21 cellular contexts compared by ENCODE assay signal in genomic region chr10:12020574-12020973, GRCh38.
"Had no signal": no experiment of that assay in that cellular context is flagged by ENCODE, and none has a peak within 500 bp of the region (broad histone marks: within the 10 kb centered on the region; RNA-seq: fewer than 3 reads in every experiment).

No MANE protein-coding gene starts in this region.

- H3K4me1 Mint-ChIP-seq: mesothelial cell of epicardium, nephron progenitor cell had no signal

- H3K27ac ChIP-seq: colonic mucosa, esophagus muscularis mucosa, gastrocnemius medialis, left ventricle myocardium inferior, upper lobe of left lung had no signal

- FAIRE-seq: bronchial epithelial cell, small intestine had no signal

- H3K27me3 ChIP-seq: colonic mucosa, esophagus muscularis mucosa, gastrocnemius medialis, upper lobe of left lung had no signal

- DNase-seq: activated CD4-positive, alpha-beta memory T cell treated with anti-CD3 and anti-CD28 coated beads, Interleukin-2, amount 10 ng/mL, durations not matched to agents 7 days and 5 days; activated CD4-positive, alpha-beta T cell treated with anti-CD3 and anti-CD28 coated beads, Interleukin-2, amount 10 ng/mL, durations not matched to agents 24 days and 14 days; activated effector memory CD4-positive, alpha-beta T cell treated with Interleukin-2 at 50 U/mL for 16 hours; activated naive CD4-positive, alpha-beta T cell treated with anti-CD3 and anti-CD28 coated beads, Interleukin-2, amount 10 ng/mL, durations not matched to agents 7 days and 5 days; activated T-cell treated with anti-CD3 and anti-CD28 coated beads, Interleukin-2, amount 50 U/mL, for 72 hours; amygdala; colonic mucosa; gastrocnemius medialis; hypothalamus; left ventricle myocardium inferior; nephron progenitor cell; occipital lobe; small intestine; stimulated activated CD4-positive, alpha-beta T cell treated with anti-CD3 and anti-CD28 coated beads, Interleukin-2, amount 100 ng/mL, for 24 hours; stimulated activated naive B cell treated with anti-CD40 and anti-IgM and Interleukin-4, amounts not matched to agents 10 μg/mL and 1 μg/mL and 100 μg/mL, for 72 hours; upper lobe of left lung had no signal

- H3K4me3 Mint-ChIP-seq: activated CD4-positive, alpha-beta memory T cell treated with anti-CD3 and anti-CD28 coated beads, Interleukin-2, amount 10 ng/mL, durations not matched to agents 7 days and 5 days; activated CD4-positive, alpha-beta T cell treated with anti-CD3 and anti-CD28 coated beads, Interleukin-2, amount 10 ng/mL, durations not matched to agents 24 days and 14 days; activated naive CD4-positive, alpha-beta T cell treated with anti-CD3 and anti-CD28 coated beads, Interleukin-2, amount 10 ng/mL, durations not matched to agents 7 days and 5 days; activated T-cell treated with anti-CD3 and anti-CD28 coated beads, Interleukin-2, amount 50 U/mL, for 72 hours; mesothelial cell of epicardium; nephron progenitor cell; stimulated activated naive B cell treated with anti-CD40 and anti-IgM and Interleukin-4, amounts not matched to agents 10 μg/mL and 1 μg/mL and 100 μg/mL, for 72 hours; T-helper 1 cell treated with Interleukin-12 subunit alpha and Interleukin-12 subunit beta and Interleukin-4 antibody, amounts not matched to agents 30 μg/mL and 1 μg/mL, for 36 hours had no signal

- H3K9me3 ChIP-seq: colonic mucosa, esophagus muscularis mucosa, gastrocnemius medialis, left ventricle myocardium inferior, upper lobe of left lung had no signal

- H3K27me3 Mint-ChIP-seq: activated CD4-positive, alpha-beta memory T cell treated with anti-CD3 and anti-CD28 coated beads, Interleukin-2, amount 10 ng/mL, durations not matched to agents 7 days and 5 days; activated CD4-positive, alpha-beta T cell treated with anti-CD3 and anti-CD28 coated beads, Interleukin-2, amount 10 ng/mL, durations not matched to agents 24 days and 14 days; activated naive CD4-positive, alpha-beta T cell treated with anti-CD3 and anti-CD28 coated beads, Interleukin-2, amount 10 ng/mL, durations not matched to agents 7 days and 5 days; stimulated activated naive B cell treated with anti-CD40 and anti-IgM and Interleukin-4, amounts not matched to agents 10 μg/mL and 1 μg/mL and 100 μg/mL, for 72 hours had no signal

- ATAC-seq: activated T-cell treated with anti-CD3 and anti-CD28 coated beads, Interleukin-2, amount 50 U/mL, for 72 hours; gastrocnemius medialis; sciatic nerve; stimulated activated naive B cell treated with anti-CD40 and anti-IgM and Interleukin-4, amounts not matched to agents 10 μg/mL and 1 μg/mL and 100 μg/mL, for 72 hours had no signal

- H3K4me3 ChIP-seq: colonic mucosa, esophagus muscularis mucosa, gastrocnemius medialis, left ventricle myocardium inferior, upper lobe of left lung had no signal

- H3K36me3 ChIP-seq: colonic mucosa, gastrocnemius medialis had no signal

- H3K4me1 ChIP-seq: colonic mucosa had no signal

- H3K27ac Mint-ChIP-seq: activated CD4-positive, alpha-beta memory T cell treated with anti-CD3 and anti-CD28 coated beads, Interleukin-2, amount 10 ng/mL, durations not matched to agents 7 days and 5 days; activated naive CD4-positive, alpha-beta T cell treated with anti-CD3 and anti-CD28 coated beads, Interleukin-2, amount 10 ng/mL, durations not matched to agents 7 days and 5 days; activated T-cell treated with anti-CD3 and anti-CD28 coated beads, Interleukin-2, amount 50 U/mL, for 72 hours; mesothelial cell of epicardium; nephron progenitor cell; stimulated activated naive B cell treated with anti-CD40 and anti-IgM and Interleukin-4, amounts not matched to agents 10 μg/mL and 1 μg/mL and 100 μg/mL, for 72 hours; T-helper 1 cell treated with Interleukin-12 subunit alpha and Interleukin-12 subunit beta and Interleukin-4 antibody, amounts not matched to agents 30 μg/mL and 1 μg/mL, for 36 hours had no signal

- H3K9me3 Mint-ChIP-seq: activated CD4-positive, alpha-beta memory T cell treated with anti-CD3 and anti-CD28 coated beads, Interleukin-2, amount 10 ng/mL, durations not matched to agents 7 days and 5 days; activated CD4-positive, alpha-beta T cell treated with anti-CD3 and anti-CD28 coated beads, Interleukin-2, amount 10 ng/mL, durations not matched to agents 24 days and 14 days; activated naive CD4-positive, alpha-beta T cell treated with anti-CD3 and anti-CD28 coated beads, Interleukin-2, amount 10 ng/mL, durations not matched to agents 7 days and 5 days; activated T-cell treated with anti-CD3 and anti-CD28 coated beads, Interleukin-2, amount 50 U/mL, for 72 hours; mesothelial cell of epicardium; nephron progenitor cell; stimulated activated naive B cell treated with anti-CD40 and anti-IgM and Interleukin-4, amounts not matched to agents 10 μg/mL and 1 μg/mL and 100 μg/mL, for 72 hours; T-helper 1 cell treated with Interleukin-12 subunit alpha and Interleukin-12 subunit beta and Interleukin-4 antibody, amounts not matched to agents 30 μg/mL and 1 μg/mL, for 36 hours had no signal
